14 cellular contexts compared by ENCODE assay signal in genomic region chr5:59357421-59357977, GRCh38.
A peak's percentile ranks its signal among the peaks of the same experiment; 100 is the strongest.
DNase-seq lines count a peak whose midpoint lies in the region; ATAC-seq, FAIRE-seq and TF ChIP-seq lines count a peak whose summit lies in the region.
"Had no signal": no experiment of that assay in that cellular context is flagged by ENCODE, and none has a peak within 500 bp of the region (broad histone marks: within the 10 kb centered on the region; RNA-seq: fewer than 3 reads in every experiment).

No MANE protein-coding gene starts in this region.

- H3K27ac ChIP-seq in HUES64 (ENCODE audit: low read depth, low read length), result peak overlapping the region; percentile 9; the same call in 1 of the 2 replicates
- peak overlapping the region; percentile 80 for H3K27ac ChIP-seq in hepatocyte
- H3K27ac ChIP-seq in rectal smooth muscle tissue (ENCODE audit: low read depth, low read length), result peak overlapping the region; percentile 81
- H3K27ac ChIP-seq in CD8-positive, alpha-beta T cell (ENCODE audit: low read depth, low read length), result no peak overlapping the region
- H3K27ac ChIP-seq: epithelial cell of prostate, skin epidermis had no signal

- no peak overlapping the region for H3K27ac Mint-ChIP-seq in CD8-positive, alpha-beta T cell
- H3K27ac Mint-ChIP-seq: activated CD4-positive, alpha-beta T cell treated with anti-CD3 and anti-CD28 coated beads for 36 hours; activated naive CD4-positive, alpha-beta T cell treated with anti-CD3 and anti-CD28 coated beads, Interleukin-2, amount 50 U/mL, for 72 hours had no signal

- WGBS in HUES64, result 36% methylated on average over 8 of the region's 8 CpGs
- 15% methylated on average over 8 of the region's 8 CpGs for WGBS in hepatocyte (ENCODE audit: low lambda C conversion rate, missing lambda C conversion rate)

- no peaks in the 10 kb centered on the region for H4K20me1 ChIP-seq in hepatocyte (ENCODE audit: insufficient read depth, poor library complexity, severe bottlenecking)

- peak overlapping the region; percentile 63 for H3K4me2 ChIP-seq in hepatocyte

- POLR2A ChIA-PET in CD8-positive, alpha-beta T cell (lab: Charles Lee), result no interaction called here

- H3K36me3 ChIP-seq in HUES64 (ENCODE audit: insufficient read depth, low read length) (no peaks in the 10 kb centered on the region), hepatocyte (replicated peaks; ENCODE audit: insufficient read depth, low read depth) (no peaks in the 10 kb centered on the region), rectal smooth muscle tissue (ENCODE audit: control insufficient read depth, insufficient read depth, low read length) (no peaks in the 10 kb centered on the region)
- no peaks in the 10 kb centered on the region for H3K36me3 ChIP-seq in CD8-positive, alpha-beta T cell (ENCODE audit: insufficient read depth, low read length)

- no peak for TF ChIP-seq CTCF in hepatocyte (IDR thresholded peaks at IDR 0.05; ENCODE audit: poor library complexity)
- no peak for TF ChIP-seq CTCF in CD8-positive, alpha-beta T cell (IDR thresholded peaks at IDR 0.05)

- H3K36me3 Mint-ChIP-seq in CD8-positive, alpha-beta T cell, result no peaks in the 10 kb centered on the region
- H3K36me3 Mint-ChIP-seq: activated naive CD4-positive, alpha-beta T cell treated with anti-CD3 and anti-CD28 coated beads, Interleukin-2, amount 50 U/mL, for 72 hours; CD4-positive, CD25-positive, alpha-beta regulatory T cell had no signal

- H3K27me3 Mint-ChIP-seq in CD8-positive, alpha-beta T cell (ENCODE audit: low read depth), result peaks cover 13% of the 10 kb centered on the region
- H3K27me3 Mint-ChIP-seq: CD4-positive, CD25-positive, alpha-beta regulatory T cell had no signal

- DNase-seq in hepatocyte (ENCODE audit: low spot score), result peak; percentile 27
- no peak for DNase-seq in cerebellum (ENCODE audit: low spot score)
- DNase-seq in CD8-positive, alpha-beta T cell, result no peak

- H3K4me1 Mint-ChIP-seq in CD8-positive, alpha-beta T cell (ENCODE audit: low read depth), result no peaks in the 10 kb centered on the region
- H3K4me1 Mint-ChIP-seq: activated CD4-positive, alpha-beta T cell treated with anti-CD3 and anti-CD28 coated beads for 36 hours had no signal

- peaks cover 31% of the 10 kb centered on the region for H3K4me1 ChIP-seq in HUES64 (ENCODE audit: insufficient read depth, low read length)
- H3K4me1 ChIP-seq in hepatocyte (ENCODE audit: insufficient read depth), result peaks cover 32% of the 10 kb centered on the region
- H3K4me1 ChIP-seq in rectal smooth muscle tissue (ENCODE audit: control insufficient read depth, insufficient read depth, low read length), result peaks cover 35% of the 10 kb centered on the region
- no peaks in the 10 kb centered on the region for H3K4me1 ChIP-seq in CD8-positive, alpha-beta T cell (ENCODE audit: insufficient read depth, low read length)

- H3K4me3 ChIP-seq in HUES64 (ENCODE audit: low read length) (no peak overlapping the region), hepatocyte (no peak overlapping the region), rectal smooth muscle tissue (ENCODE audit: low read length) (no peak overlapping the region)
- no peak overlapping the region for H3K4me3 ChIP-seq in CD8-positive, alpha-beta T cell (ENCODE audit: low read depth, low read length)
- H3K4me3 ChIP-seq: GM12878, skin epidermis had no signal

- no peaks in the 10 kb centered on the region for H3K9me2 ChIP-seq in hepatocyte (replicated peaks; ENCODE audit: insufficient read depth)

- no peak for ATAC-seq in HG02588 (IDR thresholded peaks at IDR 0.05; ENCODE audit: unreplicated experiment)
- ATAC-seq in CD8-positive, alpha-beta T cell, result no peak
- ATAC-seq in GM21717 (IDR thresholded peaks at IDR 0.05; ENCODE audit: unreplicated experiment), result no peak
- ATAC-seq: activated CD4-positive, alpha-beta T cell treated with anti-CD3 and anti-CD28 coated beads for 36 hours; activated naive CD4-positive, alpha-beta T cell treated with anti-CD3 and anti-CD28 coated beads, Interleukin-2, amount 50 U/mL, for 72 hours; GM12878 had no signal

- H3K9ac ChIP-seq in HUES64 (ENCODE audit: low read depth, low read length) (no peak overlapping the region), rectal smooth muscle tissue (ENCODE audit: low read length) (no peak overlapping the region)

- H3K9me3 ChIP-seq in HUES64 (ENCODE audit: insufficient read depth, low read depth, low read length) (no peaks in the 10 kb centered on the region), hepatocyte (ENCODE audit: low read depth) (no peaks in the 10 kb centered on the region)
- H3K9me3 ChIP-seq in CD8-positive, alpha-beta T cell (ENCODE audit: low read length), result no peaks in the 10 kb centered on the region

- CTCF ChIA-PET in CD8-positive, alpha-beta T cell (lab: Charles Lee), result interaction anchor here (1.1 to 3.6 kb wide), 3 partner anchors 10 to 169 kb away, joined by 4 to 20 read pairs (median 4); no protein-coding TSS in a partner anchor

- H3K27me3 ChIP-seq in HUES64 (ENCODE audit: insufficient read depth, low read length) (no peaks in the 10 kb centered on the region), hepatocyte (no peaks in the 10 kb centered on the region), rectal smooth muscle tissue (ENCODE audit: control insufficient read depth, insufficient read depth, low read length) (no peaks in the 10 kb centered on the region)
- no peaks in the 10 kb centered on the region for H3K27me3 ChIP-seq in CD8-positive, alpha-beta T cell (ENCODE audit: insufficient read depth, low read length)

- peak; percentile 93 for FAIRE-seq in TTC549 (lab: Jason Lieb, UNC)
- FAIRE-seq: GM12878 had no signal

- intact Hi-C loops in CD8-positive, alpha-beta T cell (cut with DNase I, micrococcal nuclease), result no loop called here

- H2AFZ ChIP-seq in hepatocyte, result no peak overlapping the region

- H3K79me2 ChIP-seq in hepatocyte, result no peaks in the 10 kb centered on the region

- H3K4me3 Mint-ChIP-seq in CD8-positive, alpha-beta T cell, result no peak overlapping the region
- H3K4me3 Mint-ChIP-seq: activated CD4-positive, alpha-beta T cell treated with anti-CD3 and anti-CD28 coated beads for 36 hours; CD4-positive, CD25-positive, alpha-beta regulatory T cell had no signal

- no peaks in the 10 kb centered on the region for H3K9me3 Mint-ChIP-seq in CD8-positive, alpha-beta T cell
- H3K9me3 Mint-ChIP-seq: activated naive CD4-positive, alpha-beta T cell treated with anti-CD3 and anti-CD28 coated beads, Interleukin-2, amount 50 U/mL, for 72 hours had no signal
